ENCODE assay signal across 13 cellular contexts in genomic region chrX:29687687-29688086, GRCh38.
A peak's percentile ranks its signal among the peaks of the same experiment; 100 is the strongest.
DNase-seq lines count a peak whose midpoint lies in the region; ATAC-seq, FAIRE-seq and TF ChIP-seq lines count a peak whose summit lies in the region.
"Had no signal": no experiment of that assay in that cellular context is flagged by ENCODE, and none has a peak within 500 bp of the region (broad histone marks: within the 10 kb centered on the region; RNA-seq: fewer than 3 reads in every experiment).

No MANE protein-coding gene starts in this region.

- DNase-seq in A549 (ENCODE audit: low read depth in 1 of 2, low spot score in 1 of 2) (peak in 1 of 2 experiments; percentile 22), HPDE6-E6E7 (ENCODE audit: extremely low spot score) (peak; percentile 3), astrocyte of the cerebellum (ENCODE audit: low read depth) (peak; percentile 12), hepatic stellate cell (ENCODE audit: low spot score) (peak; percentile 47), HuH-7.5 (ENCODE audit: low spot score) (no peak), posterior cingulate gyrus (no peak), GDM1 (lab: John Stamatoyannopoulos, UW) (no peak)
- DNase-seq: AML-193; islet precursor cell; NCI-H446; stimulated activated naive CD4-positive, alpha-beta T cell had no signal

- no peak overlapping the region for H3K27ac ChIP-seq in A549

- H3K4me3 ChIP-seq in A549 (no peak overlapping the region), astrocyte of the cerebellum (ENCODE audit: low read depth, low read length) (no peak overlapping the region)

- no peak for TF ChIP-seq CTCF in A549 (IDR thresholded peaks at IDR 0.05)
- TF ChIP-seq CTCF in astrocyte of the cerebellum (IDR thresholded peaks at IDR 0.05; ENCODE audit: low read depth, low read length, missing control alignments) = peak; percentile 27

- no peak for TF ChIP-seq EP300 in A549 (IDR thresholded peaks at IDR 0.05)

- no peak overlapping the region for H3K4me2 ChIP-seq in A549

- peak in 1 of 2 experiments; percentile 21; a peak in 1 of 5 replicates for TF ChIP-seq RAD21 in A549 (conservative IDR thresholded peaks at IDR 0.05 in 1 of 2, IDR thresholded peaks at IDR 0.05 in 1 of 2)

- no peaks in the 10 kb centered on the region for H3K4me1 ChIP-seq in A549

- CTCF ChIA-PET in A549 (lab: Yijun Ruan, JAX) = no interaction called here

- FAIRE-seq in A549 (lab: Jason Lieb, UNC) = no peak
- FAIRE-seq: H54 had no signal

- intact Hi-C loops in posterior cingulate gyrus (cut with DNase I) = no loop called here

- in situ Hi-C loops in astrocyte of the cerebellum (cut with HindIII; ENCODE audit: low sequenced_read_pairs) = no loop called here

- POLR2A ChIA-PET in A549 (lab: Yijun Ruan, JAX) = no interaction called here

- TF ChIP-seq POLR2A in A549 (IDR thresholded peaks at IDR 0.05; ENCODE audit: low read length) = no peak

- no peaks in the 10 kb centered on the region for H3K9me3 ChIP-seq in A549

- ATAC-seq in A549 (peak; percentile 50 to 54; a peak in 4 of 6 replicates), HG02798 (IDR thresholded peaks at IDR 0.05; ENCODE audit: poor library complexity, unreplicated experiment) (no peak)

TF ChIP-seq in A549, 52 proteins besides CTCF, POLR2A, EP300 and RAD21:
- TF ChIP-seq MAFK (IDR thresholded peaks at IDR 0.05; ENCODE audit: partially characterized antibody) (no peak), SMC3 (IDR thresholded peaks at IDR 0.05) (no peak), NPAS2 (CRISPR knock-in tag; IDR thresholded peaks at IDR 0.05; ENCODE audit: borderline replicate concordance) (no peak), HOXA7 (CRISPR knock-in tag; IDR thresholded peaks at IDR 0.05) (no peak), BHLHE40 (IDR thresholded peaks at IDR 0.05; ENCODE audit: low read depth, low read length) (no peak), HES2 (IDR thresholded peaks at IDR 0.05) (no peak), ZFP36 (IDR thresholded peaks at IDR 0.05; ENCODE audit: borderline replicate concordance, partially characterized antibody) (no peak)

Comparison
In these comparisons a context has a peak if more than half of its experiments do, and no peak if none do; other contexts are left out.
1. DNase-seq: peak in HPDE6-E6E7 (single experiment), astrocyte of the cerebellum (single experiment) and hepatic stellate cell (single experiment); none in HuH-7.5 (single experiment), posterior cingulate gyrus (0 of 10) and GDM1 (single experiment).